ENCODE assay signal across 29 cellular contexts in the genomic region with DNA sequence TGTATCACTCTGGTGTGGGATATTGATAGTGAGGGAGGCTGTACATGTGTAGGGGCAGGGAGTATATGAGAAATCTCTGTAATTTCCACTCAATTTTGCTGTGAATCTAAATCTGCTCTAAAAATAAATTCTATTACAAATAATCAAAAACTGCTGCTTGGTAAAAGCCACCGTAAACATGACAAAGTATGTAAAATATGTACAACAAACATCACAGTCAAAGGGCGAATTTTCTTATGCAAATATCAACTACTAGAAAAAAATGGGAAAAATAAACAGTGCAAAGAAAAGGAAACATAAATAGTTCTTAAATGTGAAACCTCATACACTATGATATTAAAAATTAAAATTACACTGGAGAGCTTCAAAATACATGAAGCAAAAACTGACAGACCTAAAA.
"Had no signal": no experiment of that assay in that cellular context is flagged by ENCODE, and none has a peak within 500 bp of the region (broad histone marks: within the 10 kb centered on the region; RNA-seq: fewer than 3 reads in every experiment).

No MANE protein-coding gene starts in this region.

- H3K4me1 ChIP-seq: esophagus muscularis mucosa, foreskin keratinocyte, gastrocnemius medialis, heart left ventricle had no signal

- H3K4me3 ChIP-seq: esophagus muscularis mucosa, gastrocnemius medialis, heart left ventricle had no signal

- H3K27me3 ChIP-seq: brain microvascular endothelial cell, esophagus muscularis mucosa, gastrocnemius medialis, heart left ventricle had no signal

- H3K36me3 Mint-ChIP-seq: activated CD4-positive, alpha-beta memory T cell treated with anti-CD3 and anti-CD28 coated beads for 36 hours; activated naive CD4-positive, alpha-beta T cell treated with anti-CD3 and anti-CD28 coated beads, Interleukin-2, amount 10 ng/mL, durations not matched to agents 7 days and 5 days; activated naive CD4-positive, alpha-beta T cell treated with anti-CD3 and anti-CD28 coated beads, Interleukin-2, amount 50 U/mL, for 72 hours; activated naive CD8-positive, alpha-beta T cell treated with anti-CD3 and anti-CD28 coated beads, Interleukin-2, amount 10 ng/mL, durations not matched to agents 7 days and 5 days had no signal

- H3K4me1 Mint-ChIP-seq: activated CD4-positive, alpha-beta T cell treated with anti-CD3 and anti-CD28 coated beads for 36 hours; activated CD4-positive, alpha-beta T cell treated with anti-CD3 and anti-CD28 coated beads, Interleukin-2, amount 10 ng/mL, durations not matched to agents 24 days and 14 days; activated naive CD4-positive, alpha-beta T cell treated with anti-CD3 and anti-CD28 coated beads, Interleukin-2, amount 10 ng/mL, durations not matched to agents 7 days and 5 days; activated naive CD8-positive, alpha-beta T cell treated with anti-CD3 and anti-CD28 coated beads, Interleukin-2, amount 10 ng/mL, durations not matched to agents 7 days and 5 days; central memory CD8-positive, alpha-beta T cell had no signal

- H3K36me3 ChIP-seq: brain microvascular endothelial cell, esophagus muscularis mucosa, gastrocnemius medialis, heart left ventricle had no signal

- H3K9me3 ChIP-seq: esophagus muscularis mucosa, gastrocnemius medialis had no signal

- DNase-seq: activated CD4-positive, alpha-beta memory T cell treated with anti-CD3 and anti-CD28 coated beads for 36 hours; activated CD4-positive, alpha-beta T cell treated with anti-CD3 and anti-CD28 coated beads for 36 hours; activated CD4-positive, alpha-beta T cell treated with anti-CD3 and anti-CD28 coated beads, Interleukin-2, amount 10 ng/mL, durations not matched to agents 24 days and 14 days; activated CD4-positive, CD25-positive, alpha-beta regulatory T cell; activated CD4-positive, CD25-positive, alpha-beta regulatory T cell treated with anti-CD3 and anti-CD28 coated beads, Interleukin-2, amount 50 U/mL, for 72 hours; activated CD8-positive, alpha-beta memory T cell treated with anti-CD3 and anti-CD28 coated beads, Interleukin-2, amount 50 U/mL, for 48 hours; activated gamma-delta T cell; activated naive CD4-positive, alpha-beta T cell; activated naive CD4-positive, alpha-beta T cell treated with anti-CD3 and anti-CD28 coated beads, Interleukin-2, amount 10 ng/mL, durations not matched to agents 7 days and 5 days; activated naive CD8-positive, alpha-beta T cell treated with anti-CD3 and anti-CD28 coated beads, Interleukin-2, amount 10 ng/mL, durations not matched to agents 7 days and 5 days; activated T-cell treated with anti-CD3 and anti-CD28 coated beads for 4 hours; activated T-cell treated with anti-CD3 and anti-CD28 coated beads, Interleukin-2, amount 50 U/mL, for 24 hours; activated T-cell treated with anti-CD3 and anti-CD28 coated beads, Interleukin-2, amount 50 U/mL, for 72 hours; amniotic stem cell; anterior cingulate cortex; brain microvascular endothelial cell; cortex of kidney; dermis blood vessel endothelial cell; effector CD4-positive, alpha-beta T cell; effector memory CD8-positive, alpha-beta T cell; erythroblast; foreskin keratinocyte; gastrocnemius medialis; glutamatergic neuron; heart left ventricle; T-helper 2 cell had no signal

- H3K9me3 Mint-ChIP-seq: activated CD4-positive, alpha-beta memory T cell treated with anti-CD3 and anti-CD28 coated beads for 36 hours; activated CD4-positive, alpha-beta T cell treated with anti-CD3 and anti-CD28 coated beads, Interleukin-2, amount 10 ng/mL, durations not matched to agents 24 days and 14 days; activated naive CD4-positive, alpha-beta T cell treated with anti-CD3 and anti-CD28 coated beads, Interleukin-2, amount 10 ng/mL, durations not matched to agents 7 days and 5 days; activated naive CD4-positive, alpha-beta T cell treated with anti-CD3 and anti-CD28 coated beads, Interleukin-2, amount 50 U/mL, for 72 hours; activated naive CD8-positive, alpha-beta T cell treated with anti-CD3 and anti-CD28 coated beads, Interleukin-2, amount 10 ng/mL, durations not matched to agents 7 days and 5 days; activated T-cell treated with anti-CD3 and anti-CD28 coated beads, Interleukin-2, amount 50 U/mL, for 24 hours; activated T-cell treated with anti-CD3 and anti-CD28 coated beads, Interleukin-2, amount 50 U/mL, for 72 hours; central memory CD8-positive, alpha-beta T cell; effector memory CD8-positive, alpha-beta T cell had no signal

- H3K4me3 Mint-ChIP-seq: activated CD4-positive, alpha-beta memory T cell treated with anti-CD3 and anti-CD28 coated beads for 36 hours; activated CD4-positive, alpha-beta T cell treated with anti-CD3 and anti-CD28 coated beads for 36 hours; activated CD4-positive, alpha-beta T cell treated with anti-CD3 and anti-CD28 coated beads, Interleukin-2, amount 10 ng/mL, durations not matched to agents 24 days and 14 days; activated naive CD4-positive, alpha-beta T cell treated with anti-CD3 and anti-CD28 coated beads, Interleukin-2, amount 10 ng/mL, durations not matched to agents 7 days and 5 days; activated naive CD8-positive, alpha-beta T cell treated with anti-CD3 and anti-CD28 coated beads, Interleukin-2, amount 10 ng/mL, durations not matched to agents 7 days and 5 days; activated T-cell treated with anti-CD3 and anti-CD28 coated beads, Interleukin-2, amount 50 U/mL, for 24 hours; activated T-cell treated with anti-CD3 and anti-CD28 coated beads, Interleukin-2, amount 50 U/mL, for 72 hours; central memory CD8-positive, alpha-beta T cell; effector memory CD8-positive, alpha-beta T cell had no signal

- H3K27ac Mint-ChIP-seq: activated CD4-positive, alpha-beta memory T cell treated with anti-CD3 and anti-CD28 coated beads for 36 hours; activated CD4-positive, alpha-beta T cell treated with anti-CD3 and anti-CD28 coated beads for 36 hours; activated CD4-positive, alpha-beta T cell treated with anti-CD3 and anti-CD28 coated beads, Interleukin-2, amount 10 ng/mL, durations not matched to agents 24 days and 14 days; activated naive CD4-positive, alpha-beta T cell treated with anti-CD3 and anti-CD28 coated beads, Interleukin-2, amount 10 ng/mL, durations not matched to agents 7 days and 5 days; activated naive CD4-positive, alpha-beta T cell treated with anti-CD3 and anti-CD28 coated beads, Interleukin-2, amount 50 U/mL, for 72 hours; activated naive CD8-positive, alpha-beta T cell treated with anti-CD3 and anti-CD28 coated beads, Interleukin-2, amount 10 ng/mL, durations not matched to agents 7 days and 5 days; activated T-cell treated with anti-CD3 and anti-CD28 coated beads, Interleukin-2, amount 50 U/mL, for 24 hours; activated T-cell treated with anti-CD3 and anti-CD28 coated beads, Interleukin-2, amount 50 U/mL, for 72 hours; effector memory CD8-positive, alpha-beta T cell had no signal
